In genomic region chr14:69543341-69544249, GRCh38 we compare ENCODE assay signal across 1 cellular context.
A peak's percentile ranks its signal among the peaks of the same experiment; 100 is the strongest.
TF ChIP-seq lines count a peak whose summit lies in the region.

No MANE protein-coding gene starts in this region.

TF ChIP-seq in GM12878, 131 proteins besides CTCF, POLR2A, EP300 and RAD21:
- TF ChIP-seq YBX1 (IDR thresholded peaks at IDR 0.05) (no peak), IRF4 (IDR thresholded peaks at IDR 0.05; ENCODE audit: low read depth, low read length) (no peak), POLR2AphosphoS5 (IDR thresholded peaks at IDR 0.05; ENCODE audit: low read length) (no peak), YY1 (IDR thresholded peaks at IDR 0.05; ENCODE audit: low read depth, low read length) (no peak), ZBTB33 (IDR thresholded peaks at IDR 0.05) (no peak), ZNF622 (IDR thresholded peaks at IDR 0.05) (no peak), EZH2 (IDR thresholded peaks at IDR 0.05; ENCODE audit: borderline replicate concordance, control insufficient read depth, low read depth, low read length) (no peak), IRF5 (IDR thresholded peaks at IDR 0.05; ENCODE audit: borderline replicate concordance) (no peak), ZNF274 (IDR thresholded peaks at IDR 0.05; ENCODE audit: insufficient read depth, insufficient read length) (no peak), BMI1 (IDR thresholded peaks at IDR 0.05; ENCODE audit: borderline replicate concordance) (peak; percentile 39; the same call in 1 of the 2 replicates), NR2C2 (IDR thresholded peaks at IDR 0.05; ENCODE audit: borderline replicate concordance, control insufficient read depth, insufficient read length, low read depth) (no peak), CREB1 (IDR thresholded peaks at IDR 0.05; ENCODE audit: low read depth) (0 out of 2 replicates have a peak, but pooled peaks have one; percentile 19), CEBPB (IDR thresholded peaks at IDR 0.05; ENCODE audit: borderline replicate concordance in 1 of 2, low read depth in 2 of 2, low read length in 2 of 2) (no peak), SRF (IDR thresholded peaks at IDR 0.05; ENCODE audit: low read depth in 2 of 2, low read length in 2 of 2) (no peak), E2F4 (IDR thresholded peaks at IDR 0.05; ENCODE audit: low read depth, low read length) (no peak), SUZ12 (IDR thresholded peaks at IDR 0.05; ENCODE audit: unreplicated experiment) (no peak), ESRRA (IDR thresholded peaks at IDR 0.05; ENCODE audit: low read length) (no peak), ZNF24 (IDR thresholded peaks at IDR 0.05) (no peak), HDAC2 (IDR thresholded peaks at IDR 0.05) (no peak), CREM (IDR thresholded peaks at IDR 0.05; ENCODE audit: low read depth) (no peak), TCF3 (IDR thresholded peaks at IDR 0.05; ENCODE audit: borderline replicate concordance, insufficient read depth, low read depth, low read length) (0 out of 2 replicates have a peak, but pooled peaks have one; percentile 59), SIN3A (IDR thresholded peaks at IDR 0.05; ENCODE audit: low read depth, low read length) (no peak)
TF ChIP-seq in GM12878: peak in this region for 3.
